In the genomic region with DNA sequence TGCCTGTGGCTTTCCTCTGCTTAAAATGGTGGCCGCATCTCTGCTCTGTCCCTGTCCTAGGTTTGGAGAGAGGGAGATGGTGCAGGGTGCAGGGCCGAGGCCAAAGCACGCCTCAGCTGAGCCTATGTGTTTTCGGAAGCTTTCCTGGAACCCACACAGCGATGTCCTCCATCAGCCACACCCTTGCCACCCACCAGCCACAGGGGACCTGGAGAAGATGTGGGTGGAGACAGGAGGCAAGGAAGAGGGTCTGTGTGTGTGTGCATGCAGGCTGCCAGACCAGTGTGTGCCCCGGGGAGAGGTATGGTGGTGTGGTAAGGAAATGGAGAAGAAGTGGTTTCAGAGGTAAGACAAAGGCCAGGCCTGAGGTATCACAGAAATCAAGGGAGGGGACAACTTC, we compare ENCODE assay signal across 16 cellular contexts.
"Had no signal": no experiment of that assay in that cellular context is flagged by ENCODE, and none has a peak within 500 bp of the region (broad histone marks: within the 10 kb centered on the region; RNA-seq: fewer than 3 reads in every experiment).

No MANE protein-coding gene starts in this region.

- H3K27ac Mint-ChIP-seq: activated CD4-positive, alpha-beta T cell treated with anti-CD3 and anti-CD28 coated beads, Interleukin-2, amount 10 ng/mL, durations not matched to agents 7 days and 5 days; activated naive CD8-positive, alpha-beta T cell treated with anti-CD3 and anti-CD28 coated beads, Interleukin-2, amount 50 U/mL, for 24 hours; dendritic cell treated with granulocyte-macrophage colony-stimulating factor and Interleukin-4, amounts not matched to agents 40 ng/mL and 50 ng/mL, for 4 days; nephron had no signal

- H3K9me3 Mint-ChIP-seq: dendritic cell treated with granulocyte-macrophage colony-stimulating factor and Interleukin-4, amounts not matched to agents 40 ng/mL and 50 ng/mL, for 4 days had no signal

- H3K27me3 Mint-ChIP-seq: activated CD4-positive, alpha-beta T cell treated with anti-CD3 and anti-CD28 coated beads, Interleukin-2, amount 10 ng/mL, durations not matched to agents 7 days and 5 days; activated naive CD8-positive, alpha-beta T cell treated with anti-CD3 and anti-CD28 coated beads, Interleukin-2, amount 50 U/mL, for 24 hours; dendritic cell treated with granulocyte-macrophage colony-stimulating factor and Interleukin-4, amounts not matched to agents 40 ng/mL and 50 ng/mL, for 4 days; stimulated activated memory B cell treated with anti-CD40 and anti-IgM and Interleukin-4, amounts not matched to agents 10 μg/mL and 1 μg/mL and 100 μg/mL, for 72 hours had no signal

- DNase-seq: activated CD4-positive, alpha-beta T cell treated with anti-CD3 and anti-CD28 coated beads, Interleukin-2, amount 10 ng/mL, durations not matched to agents 7 days and 5 days; activated CD4-positive, CD25-positive, alpha-beta regulatory T cell treated with anti-CD3 and anti-CD28 coated beads, Interleukin-2, amount 50 U/mL, for 72 hours; activated gamma-delta T cell; activated naive CD4-positive, alpha-beta T cell treated with anti-CD3 and anti-CD28 coated beads, Interleukin-2, amount 50 U/mL, for 16 hours; activated naive CD8-positive, alpha-beta T cell treated with anti-CD3 and anti-CD28 coated beads, Interleukin-2, amount 50 U/mL, for 24 hours; effector CD4-positive, alpha-beta T cell; foreskin keratinocyte; kidney; lower lobe of right lung; sigmoid colon; SK-N-SH; stimulated activated CD4-positive, alpha-beta T cell treated with anti-CD3 and anti-CD28 coated beads, Interleukin-15, amount 100 ng/mL, for 24 hours; thyroid gland had no signal

- ATAC-seq: activated naive CD8-positive, alpha-beta T cell treated with anti-CD3 and anti-CD28 coated beads, Interleukin-2, amount 50 U/mL, for 24 hours; foreskin keratinocyte; stimulated activated memory B cell treated with anti-CD40 and anti-IgM and Interleukin-4, amounts not matched to agents 10 μg/mL and 1 μg/mL and 100 μg/mL, for 72 hours had no signal

- H3K4me3 Mint-ChIP-seq: activated CD4-positive, alpha-beta T cell treated with anti-CD3 and anti-CD28 coated beads, Interleukin-2, amount 10 ng/mL, durations not matched to agents 7 days and 5 days; activated naive CD8-positive, alpha-beta T cell treated with anti-CD3 and anti-CD28 coated beads, Interleukin-2, amount 50 U/mL, for 24 hours; dendritic cell treated with granulocyte-macrophage colony-stimulating factor and Interleukin-4, amounts not matched to agents 40 ng/mL and 50 ng/mL, for 4 days; nephron; stimulated activated memory B cell treated with anti-CD40 and anti-IgM and Interleukin-4, amounts not matched to agents 10 μg/mL and 1 μg/mL and 100 μg/mL, for 72 hours had no signal
